8 cellular contexts compared by ENCODE assay signal in genomic region chr7:74084722-74085578, GRCh38. TPM values are rescaled to one million over a fixed set of nuclear protein-coding genes. Genes with fewer than 3 reads are reported as not detected.
DNase-seq lines count a peak whose midpoint lies in the region; ATAC-seq lines count a peak whose summit lies in the region.
"Had no signal": no experiment of that assay in that cellular context is flagged by ENCODE, and none has a peak within 500 bp of the region (broad histone marks: within the 10 kb centered on the region; RNA-seq: fewer than 3 reads in every experiment).

No MANE protein-coding gene starts in this region.

- H3K36me3 ChIP-seq in HUES6 (ENCODE audit: control insufficient read depth, insufficient read depth, low read length): peaks cover 37% of the 10 kb centered on the region
- 0 out of 2 replicates have a peak, but pooled peaks cover 7% of the 10 kb centered on the region for H3K36me3 ChIP-seq in iPS DF 6.9 (ENCODE audit: control insufficient read depth, insufficient read depth, low read length)
- peaks cover 0 to 7% (median 3%) of the 10 kb centered on the region in 5 donors for H3K36me3 ChIP-seq in subcutaneous abdominal adipose tissue (ENCODE audit: control insufficient read depth in 5 of 5, insufficient read depth in 5 of 5, low read length in 5 of 5)

- H3K36me3 Mint-ChIP-seq in activated T-helper 17 cell treated with anti-CD3 and anti-CD28 coated beads, Interleukin-2, amount 50 U/mL, for 72 hours (ENCODE audit: low read depth): no peaks in the 10 kb centered on the region

- no peaks in the 10 kb centered on the region for H3K4me1 Mint-ChIP-seq in activated T-helper 17 cell treated with anti-CD3 and anti-CD28 coated beads, Interleukin-2, amount 50 U/mL, for 72 hours

- H3K4me3 ChIP-seq in HUES6 (ENCODE audit: low read depth, low read length) (peak overlapping the region; percentile 70), iPS DF 6.9 (ENCODE audit: low read length) (peak overlapping the region; percentile 86; the same call in 1 of the 2 replicates), subcutaneous abdominal adipose tissue (ENCODE audit: low read depth in 1 of 5, low read length in 5 of 5) (peak overlapping the region; percentile 53 to 57 (median 55))

- H3K27me3 ChIP-seq in HUES6 (ENCODE audit: control insufficient read depth, insufficient read depth, low read length): no peaks in the 10 kb centered on the region
- no peaks in the 10 kb centered on the region for H3K27me3 ChIP-seq in iPS DF 6.9 (ENCODE audit: control insufficient read depth, insufficient read depth, low read length)
- H3K27me3 ChIP-seq in subcutaneous abdominal adipose tissue (ENCODE audit: control insufficient read depth in 5 of 5, insufficient read depth in 4 of 5, low read length in 5 of 5): no peaks in the 10 kb centered on the region

- H3K4me1 ChIP-seq in HUES6 (ENCODE audit: control insufficient read depth, insufficient read depth, low read length) (peaks cover 14% of the 10 kb centered on the region), iPS DF 6.9 (ENCODE audit: control insufficient read depth, insufficient read depth, low read length) (peaks cover 8% of the 10 kb centered on the region), subcutaneous abdominal adipose tissue (ENCODE audit: control insufficient read depth in 5 of 5, insufficient read depth in 5 of 5, low read length in 5 of 5) (peaks cover 0 to 20% (median 19%) of the 10 kb centered on the region in 5 donors)

- H3K9me3 Mint-ChIP-seq in activated T-helper 17 cell treated with anti-CD3 and anti-CD28 coated beads, Interleukin-2, amount 50 U/mL, for 72 hours: no peaks in the 10 kb centered on the region

- no peaks in the 10 kb centered on the region for H3K27me3 Mint-ChIP-seq in activated T-helper 17 cell treated with anti-CD3 and anti-CD28 coated beads, Interleukin-2, amount 50 U/mL, for 72 hours

- H3K9me3 ChIP-seq in HUES6 (ENCODE audit: control insufficient read depth, insufficient read depth, low read depth, low read length): no peaks in the 10 kb centered on the region
- no peaks in the 10 kb centered on the region for H3K9me3 ChIP-seq in iPS DF 6.9 (ENCODE audit: control insufficient read depth, insufficient read depth, low read length)
- no peaks in the 10 kb centered on the region for H3K9me3 ChIP-seq in subcutaneous abdominal adipose tissue (ENCODE audit: control insufficient read depth in 5 of 5, low read length in 5 of 5)

- no peak for ATAC-seq in activated T-helper 17 cell treated with anti-CD3 and anti-CD28 coated beads, Interleukin-2, amount 50 U/mL, for 72 hours (replicated peaks)
- ATAC-seq in GM18861 (IDR thresholded peaks at IDR 0.05; ENCODE audit: unreplicated experiment) (no peak), GM18858 (IDR thresholded peaks at IDR 0.05; ENCODE audit: unreplicated experiment) (no peak)

- H3K27ac ChIP-seq in HUES6 (ENCODE audit: low read depth, low read length) (no peak overlapping the region; the same call in 1 of the 2 replicates), iPS DF 6.9 (ENCODE audit: low read length) (no peak overlapping the region), subcutaneous abdominal adipose tissue (ENCODE audit: low read depth, low read length) (no peak overlapping the region)

- no peak for DNase-seq in iPS DF 6.9 (ENCODE audit: low read depth, low spot score)
- DNase-seq in COLO829 (ENCODE audit: low spot score): no peak
- DNase-seq: SHP77 treated with DMSO at 0.1 percent for 48 hours had no signal

- H3K9ac ChIP-seq in HUES6 (ENCODE audit: low read length) (peak overlapping the region; percentile 64), subcutaneous abdominal adipose tissue (ENCODE audit: low read length in 5 of 5) (peak overlapping the region in 3 of 5 donors; percentile 53 to 71 (median 70))

- peak overlapping the region; percentile 85 for H3K27ac Mint-ChIP-seq in activated T-helper 17 cell treated with anti-CD3 and anti-CD28 coated beads, Interleukin-2, amount 50 U/mL, for 72 hours

- H3K4me3 Mint-ChIP-seq in activated T-helper 17 cell treated with anti-CD3 and anti-CD28 coated beads, Interleukin-2, amount 50 U/mL, for 72 hours: peak overlapping the region; percentile 83

- no CpG with 5 or more reads among the region's 6 CpGs for WGBS in iPS DF 6.9 (ENCODE audit: insufficient coverage, insufficient read length)

RNA-seq across cellular contexts. Expression of gene LIMK1, which starts 1.3 kb away (rescaled TPM):
- total RNA-seq in activated T-helper 17 cell treated with anti-CD3 and anti-CD28 coated beads, Interleukin-2, amount 50 U/mL, for 72 hours: 10 to 100 TPM; 12.7 to 20.2 TPM

RNA-seq across cellular contexts. Expression of gene ELN, which starts 57.0 kb away (rescaled TPM):
- total RNA-seq in activated T-helper 17 cell treated with anti-CD3 and anti-CD28 coated beads, Interleukin-2, amount 50 U/mL, for 72 hours: not detected
